Comparison of ENCODE assay signal across 8 cellular contexts in genomic region chr16:57141822-57142631, GRCh38. TPM values are rescaled to one million over a fixed set of nuclear protein-coding genes. Genes with fewer than 3 reads are reported as not detected.
A peak's percentile ranks its signal among the peaks of the same experiment; 100 is the strongest.
DNase-seq lines count a peak whose midpoint lies in the region; ATAC-seq and TF ChIP-seq lines count a peak whose summit lies in the region.
"Had no signal": no experiment of that assay in that cellular context is flagged by ENCODE, and none has a peak within 500 bp of the region (broad histone marks: within the 10 kb centered on the region; RNA-seq: fewer than 3 reads in every experiment).

No MANE protein-coding gene starts in this region.

- no peaks in the 10 kb centered on the region for H3K9me3 Mint-ChIP-seq in activated naive CD8-positive, alpha-beta T cell treated with anti-CD3 and anti-CD28 coated beads, Interleukin-2, amount 50 U/mL, for 24 hours

- TF ChIP-seq EP300 in sigmoid colon (IDR thresholded peaks at IDR 0.05) = no peak

- H3K27ac Mint-ChIP-seq in activated naive CD8-positive, alpha-beta T cell treated with anti-CD3 and anti-CD28 coated beads, Interleukin-2, amount 50 U/mL, for 24 hours = peak overlapping the region; percentile 85

- H3K4me3 ChIP-seq in sigmoid colon = no peak overlapping the region
- no peak overlapping the region for H3K4me3 ChIP-seq in WERI-Rb-1 (ENCODE audit: low read depth, low read length)

- DNase-seq in KBM-7 (peak; percentile 88), sigmoid colon (peak; percentile 56), WERI-Rb-1 (no peak), kidney tubule cell (ENCODE audit: low spot score) (no peak)
- no peak for DNase-seq in activated naive CD8-positive, alpha-beta T cell treated with anti-CD3 and anti-CD28 coated beads, Interleukin-2, amount 50 U/mL, for 24 hours
- DNase-seq: GOT3 had no signal

- peaks cover 22% of the 10 kb centered on the region for H3K4me1 Mint-ChIP-seq in activated naive CD8-positive, alpha-beta T cell treated with anti-CD3 and anti-CD28 coated beads, Interleukin-2, amount 50 U/mL, for 24 hours

- intact Hi-C loops in sigmoid colon (cut with DNase I) = no loop called here

- no peak for TF ChIP-seq CTCF in sigmoid colon (IDR thresholded peaks at IDR 0.05)
- no peak for TF ChIP-seq CTCF in WERI-Rb-1 (IDR thresholded peaks at IDR 0.05; ENCODE audit: low read depth, low read length)

- no peaks in the 10 kb centered on the region for H3K27me3 Mint-ChIP-seq in activated naive CD8-positive, alpha-beta T cell treated with anti-CD3 and anti-CD28 coated beads, Interleukin-2, amount 50 U/mL, for 24 hours

- H3K27ac ChIP-seq in sigmoid colon (no peak overlapping the region), WERI-Rb-1 (no peak overlapping the region)

- ATAC-seq in GM18511 (IDR thresholded peaks at IDR 0.05; ENCODE audit: unreplicated experiment) = peak; percentile 64
- ATAC-seq in activated naive CD8-positive, alpha-beta T cell treated with anti-CD3 and anti-CD28 coated beads, Interleukin-2, amount 50 U/mL, for 24 hours = peak; percentile 70
- no peak for ATAC-seq in GM21825 (IDR thresholded peaks at IDR 0.05; ENCODE audit: unreplicated experiment)

- H3K27me3 ChIP-seq in sigmoid colon = no peaks in the 10 kb centered on the region
- H3K27me3 ChIP-seq in WERI-Rb-1 (ENCODE audit: insufficient read depth, low read depth, severe bottlenecking) = no peaks in the 10 kb centered on the region

- H3K4me3 Mint-ChIP-seq in activated naive CD8-positive, alpha-beta T cell treated with anti-CD3 and anti-CD28 coated beads, Interleukin-2, amount 50 U/mL, for 24 hours = no peak overlapping the region

- H3K36me3 Mint-ChIP-seq in activated naive CD8-positive, alpha-beta T cell treated with anti-CD3 and anti-CD28 coated beads, Interleukin-2, amount 50 U/mL, for 24 hours (ENCODE audit: low read depth) = no peaks in the 10 kb centered on the region

- in situ Hi-C loops in KBM-7 (cut with MboI; ENCODE audit: low pct_unique_long_range_greater_than_20kb, low sequenced_read_pairs) = no loop called here

- H3K36me3 ChIP-seq in sigmoid colon = peaks cover 0 to 9% (median 0%) of the 10 kb centered on the region in 4 donors
- H3K36me3 ChIP-seq in WERI-Rb-1 = no peaks in the 10 kb centered on the region

- WGBS in sigmoid colon, 2 donors = 67 to 88% methylated on average over 16 of the region's 16 CpGs

- H3K9me3 ChIP-seq in sigmoid colon (no peaks in the 10 kb centered on the region), WERI-Rb-1 (ENCODE audit: severe bottlenecking) (no peaks in the 10 kb centered on the region)

- peaks cover 0 to 4% (median 0%) of the 10 kb centered on the region in 4 donors for H3K4me1 ChIP-seq in sigmoid colon

- TF ChIP-seq POLR2A in sigmoid colon (IDR thresholded peaks at IDR 0.05) = no peak

RNA-seq across cellular contexts. Expression of gene PSME3IP1, which starts 43.8 kb away (rescaled TPM):
- 10 to 100 TPM; 60.1 to 81.3 (median 76.9) TPM for total RNA-seq in sigmoid colon
- 10 to 100 TPM; 70.5 to 75.4 (median 73.9) TPM for polyA plus RNA-seq in sigmoid colon

RNA-seq across cellular contexts. Expression of gene RSPRY1, which starts 44.1 kb away (rescaled TPM):
- 10 to 100 TPM; 30.6 to 42.7 (median 34.1) TPM for total RNA-seq in sigmoid colon
- polyA plus RNA-seq in sigmoid colon = 10 to 100 TPM; 12.6 to 17.8 (median 16.6) TPM

RNA-seq across cellular contexts. Expression of gene CPNE2, which starts 49.6 kb away (rescaled TPM):
- total RNA-seq in sigmoid colon = 10 to 100 TPM; 22.9 to 59.9 (median 25.4) TPM
- polyA plus RNA-seq in sigmoid colon = 10 to 100 TPM; 60.7 to 75.1 (median 66.6) TPM

Comparison
In these comparisons a context has a peak if more than half of its experiments do, and no peak if none do; other contexts are left out.
1. DNase-seq: peak in KBM-7 (single experiment) and sigmoid colon (single experiment); none in activated naive CD8-positive, alpha-beta T cell treated with anti-CD3 and anti-CD28 coated beads, Interleukin-2, amount 50 U/mL, for 24 hours (single experiment), WERI-Rb-1 (single experiment) and kidney tubule cell (single experiment).